ENCODE assay signal across 9 cellular contexts in genomic region chr5:109454726-109455505, GRCh38. TPM values are rescaled to one million over a fixed set of nuclear protein-coding genes. Genes with fewer than 3 reads are reported as not detected.
DNase-seq lines count a peak whose midpoint lies in the region; ATAC-seq and TF ChIP-seq lines count a peak whose summit lies in the region.
"Had no signal": no experiment of that assay in that cellular context is flagged by ENCODE, and none has a peak within 500 bp of the region (broad histone marks: within the 10 kb centered on the region; RNA-seq: fewer than 3 reads in every experiment).

No MANE protein-coding gene starts in this region.

- no peak for TF ChIP-seq CTCF in astrocyte of the spinal cord (IDR thresholded peaks at IDR 0.05; ENCODE audit: low read depth, low read length)
- no peak for TF ChIP-seq CTCF in smooth muscle cell (IDR thresholded peaks at IDR 0.05; ENCODE audit: borderline replicate concordance, insufficient read depth, poor library complexity, severe bottlenecking)

- POLR2A ChIA-PET in activated CD4-positive, alpha-beta T cell treated with anti-CD3 and anti-CD28 coated beads for 36 hours (lab: Charles Lee): no interaction called here

- H3K9me3 ChIP-seq in GM23248 (ENCODE audit: low read depth): no peaks in the 10 kb centered on the region
- H3K9me3 ChIP-seq in smooth muscle cell (replicated peaks; ENCODE audit: low read depth): no peaks in the 10 kb centered on the region

- H3K27ac ChIP-seq in GM23248 (peak overlapping the region; percentile 92), smooth muscle cell (ENCODE audit: low read depth) (peak overlapping the region; percentile 96)

- H3K79me2 ChIP-seq in GM23248 (ENCODE audit: insufficient read depth) (no peaks in the 10 kb centered on the region), smooth muscle cell (ENCODE audit: low read depth) (no peaks in the 10 kb centered on the region)

- H3K9me2 ChIP-seq in GM23248 (ENCODE audit: insufficient read depth): no peaks in the 10 kb centered on the region

- no peak overlapping the region for H3K27ac Mint-ChIP-seq in activated CD4-positive, alpha-beta T cell treated with anti-CD3 and anti-CD28 coated beads for 36 hours

- H3K4me1 Mint-ChIP-seq in activated CD4-positive, alpha-beta T cell treated with anti-CD3 and anti-CD28 coated beads for 36 hours: no peaks in the 10 kb centered on the region

- no peaks in the 10 kb centered on the region for H3K9me3 Mint-ChIP-seq in activated CD4-positive, alpha-beta T cell treated with anti-CD3 and anti-CD28 coated beads for 36 hours (ENCODE audit: low read depth)

- H4K20me1 ChIP-seq in GM23248 (ENCODE audit: insufficient read depth) (no peaks in the 10 kb centered on the region), smooth muscle cell (ENCODE audit: low read depth) (no peaks in the 10 kb centered on the region)

- WGBS in GM23248 (ENCODE audit: low coverage in 1 of 2, low lambda C conversion rate in 2 of 2, missing lambda C conversion rate in 2 of 2), 2 experiments: 16% methylated on average over 7 of the region's 7 CpGs
- WGBS in smooth muscle cell (ENCODE audit: low lambda C conversion rate): 78% methylated on average over 7 of the region's 7 CpGs

- peak; percentile 85 for DNase-seq in GM23248
- peak; percentile 57 for DNase-seq in astrocyte of the spinal cord (ENCODE audit: low read depth, low spot score)
- DNase-seq in islet precursor cell: peak; percentile 59
- no peak for DNase-seq in smooth muscle cell (lab: John Stamatoyannopoulos, UW; ENCODE audit: unreplicated experiment)
- DNase-seq in NCI-H1105 (lab: John Stamatoyannopoulos, UW): no peak
- no peak for DNase-seq in activated CD4-positive, alpha-beta T cell treated with anti-CD3 and anti-CD28 coated beads for 36 hours
- no peak for DNase-seq in activated CD4-positive, CD25-positive, alpha-beta regulatory T cell (lab: John Stamatoyannopoulos, UW)
- no peak for DNase-seq in NCI-H82 treated with DMSO at 0.1 percent for 48 hours (lab: John Stamatoyannopoulos, UW; ENCODE audit: unreplicated experiment)
- DNase-seq: NCI-H1417 had no signal

- H3K4me3 Mint-ChIP-seq in activated CD4-positive, alpha-beta T cell treated with anti-CD3 and anti-CD28 coated beads for 36 hours: no peak overlapping the region

- H3F3A ChIP-seq in GM23248 (ENCODE audit: insufficient read depth) (peaks cover 19% of the 10 kb centered on the region), smooth muscle cell (ENCODE audit: low read depth) (peaks cover 5% of the 10 kb centered on the region)

- no peak for ATAC-seq in activated CD4-positive, alpha-beta T cell treated with anti-CD3 and anti-CD28 coated beads for 36 hours

- H2AFZ ChIP-seq in GM23248 (peak overlapping the region; percentile 48), smooth muscle cell (ENCODE audit: low read depth) (peak overlapping the region; percentile 50)

- in situ Hi-C loops in GM23248 (cut with MboI) (no loop called here), astrocyte of the spinal cord (cut with HindIII; ENCODE audit: low sequenced_read_pairs) (no loop called here)

- H3K27me3 ChIP-seq in GM23248 (replicated peaks; ENCODE audit: insufficient read depth) (no peaks in the 10 kb centered on the region), smooth muscle cell (ENCODE audit: low read depth) (no peaks in the 10 kb centered on the region)

- peaks cover 34% of the 10 kb centered on the region for H3K4me1 ChIP-seq in GM23248 (ENCODE audit: insufficient read depth)
- H3K4me1 ChIP-seq in smooth muscle cell (ENCODE audit: low read depth): peaks cover 7% of the 10 kb centered on the region

- H3K36me3 ChIP-seq in GM23248 (ENCODE audit: low read depth) (no peaks in the 10 kb centered on the region), smooth muscle cell (ENCODE audit: low read depth) (no peaks in the 10 kb centered on the region)

- H3K4me2 ChIP-seq in GM23248 (ENCODE audit: unreplicated experiment): peak overlapping the region; percentile 60
- peak overlapping the region; percentile 78 for H3K4me2 ChIP-seq in smooth muscle cell

- no peaks in the 10 kb centered on the region for H3K36me3 Mint-ChIP-seq in activated CD4-positive, alpha-beta T cell treated with anti-CD3 and anti-CD28 coated beads for 36 hours (ENCODE audit: low read depth)

- intact Hi-C loops in activated CD4-positive, alpha-beta T cell treated with anti-CD3 and anti-CD28 coated beads for 36 hours (cut with DNase I, micrococcal nuclease): loop anchor here in 1 of 2 experiments (5.0 kb wide), 1 partner anchor 773 kb away; no protein-coding TSS in a partner anchor

- peaks cover 5% of the 10 kb centered on the region for H3K27me3 Mint-ChIP-seq in activated CD4-positive, alpha-beta T cell treated with anti-CD3 and anti-CD28 coated beads for 36 hours

- H3K9ac ChIP-seq in GM23248: peak overlapping the region; percentile 77
- H3K9ac ChIP-seq in smooth muscle cell (ENCODE audit: low read depth): peak overlapping the region; percentile 83

- CTCF ChIA-PET in activated CD4-positive, alpha-beta T cell treated with anti-CD3 and anti-CD28 coated beads for 36 hours (lab: Charles Lee): no interaction called here

- H3K4me3 ChIP-seq in GM23248: peak overlapping the region; percentile 51
- H3K4me3 ChIP-seq in astrocyte of the spinal cord (ENCODE audit: low read depth, low read length): no peak overlapping the region
- peak overlapping the region; percentile 8 for H3K4me3 ChIP-seq in smooth muscle cell

RNA-seq across cellular contexts. Expression of gene PJA2, which starts 45.1 kb away (rescaled TPM):
- total RNA-seq in GM23248 (2014; rRNA removed; shearing (Covaris generic)): 95.3 and 97.0 TPM in 2 replicates
- polyA plus RNA-seq in GM23248 (2016; fragmentation: Nextera tagmentation; extraction: Ambion mirVana) (76.4 and 79.8 TPM in 2 replicates), smooth muscle cell (79.4 and 84.0 TPM in 2 replicates)
- total RNA-seq in smooth muscle cell: 183 and 221 TPM in 2 replicates
- total RNA-seq in activated CD4-positive, alpha-beta T cell treated with anti-CD3 and anti-CD28 coated beads for 36 hours: 10 to 100 TPM; 51.8 to 56.4 TPM

Comparison
In these comparisons a context has a peak if more than half of its experiments do, and no peak if none do; other contexts are left out.
1. DNase-seq: peak in GM23248 (single experiment), astrocyte of the spinal cord (single experiment) and islet precursor cell (single experiment); none in smooth muscle cell (single experiment), NCI-H1105 (single experiment), activated CD4-positive, alpha-beta T cell treated with anti-CD3 and anti-CD28 coated beads for 36 hours (single experiment), activated CD4-positive, CD25-positive, alpha-beta regulatory T cell (0 of 4) and NCI-H82 treated with DMSO at 0.1 percent for 48 hours (single experiment).